Comparison of ENCODE assay signal across 21 cellular contexts in the genomic region with DNA sequence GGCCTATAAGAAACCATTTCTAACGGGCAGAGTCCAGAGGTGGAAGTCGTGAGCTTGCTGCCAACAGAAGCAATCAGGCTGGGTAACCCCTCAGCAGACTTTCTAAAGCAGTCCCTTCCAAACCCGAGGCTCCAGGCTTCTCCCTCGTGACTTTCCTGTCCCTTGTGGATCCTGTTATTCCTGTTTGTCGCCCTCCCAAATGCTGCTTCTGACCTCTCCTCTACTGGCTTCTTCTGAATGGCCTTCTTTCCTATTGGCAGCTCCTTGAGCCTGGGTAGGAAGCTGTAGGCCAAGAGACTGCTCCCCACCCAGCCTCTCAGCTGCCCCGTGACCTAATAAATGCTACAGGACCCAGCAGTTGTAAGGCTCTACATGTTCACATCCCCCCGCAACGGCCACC. TPM values are rescaled to one million over a fixed set of nuclear protein-coding genes. Genes with fewer than 3 reads are reported as not detected.
DNase-seq lines count a peak whose midpoint lies in the region; ATAC-seq and TF ChIP-seq lines count a peak whose summit lies in the region.
"Had no signal": no experiment of that assay in that cellular context is flagged by ENCODE, and none has a peak within 500 bp of the region (broad histone marks: within the 10 kb centered on the region; RNA-seq: fewer than 3 reads in every experiment).

No MANE protein-coding gene starts in this region.

- ATAC-seq in upper lobe of right lung: peak; percentile 30
- no peak for ATAC-seq in naive thymus-derived CD8-positive, alpha-beta T cell

- H3K9me3 Mint-ChIP-seq in naive thymus-derived CD8-positive, alpha-beta T cell: no peaks in the 10 kb centered on the region
- H3K9me3 Mint-ChIP-seq: nephron had no signal

- no peaks in the 10 kb centered on the region for H3K27me3 ChIP-seq in osteoblast (ENCODE audit: insufficient read depth, low read length)
- no peaks in the 10 kb centered on the region for H3K27me3 ChIP-seq in upper lobe of right lung
- H3K27me3 ChIP-seq: BLaER1 had no signal

- H3K4me3 ChIP-seq in osteoblast (ENCODE audit: insufficient read depth, low read length) (no peak overlapping the region), upper lobe of right lung (no peak overlapping the region), lower leg skin (ENCODE audit: low read depth, poor library complexity, severe bottlenecking) (no peak overlapping the region)
- H3K4me3 ChIP-seq: BLaER1, HAP-1, SK-N-MC had no signal

- H3K4me1 Mint-ChIP-seq in naive thymus-derived CD8-positive, alpha-beta T cell: peaks cover 0 to 7% (median 2%) of the 10 kb centered on the region in 4 donors

- H3K36me3 ChIP-seq in osteoblast (ENCODE audit: insufficient read depth, low read length) (peaks cover 39% of the 10 kb centered on the region), upper lobe of right lung (peaks cover 41% of the 10 kb centered on the region)
- H3K36me3 ChIP-seq: HAP-1 had no signal

- H2AFZ ChIP-seq in osteoblast (ENCODE audit: low read length): no peak overlapping the region

- WGBS in lower leg skin, 2 donors: 42 to 54% methylated on average over 8 of the region's 8 CpGs

- peak; percentile 15 for DNase-seq in DMS53 (lab: John Stamatoyannopoulos, UW)
- DNase-seq in DMS53 treated with DMSO at 0.1 percent for 48 hours (lab: John Stamatoyannopoulos, UW; ENCODE audit: unreplicated experiment): no peak
- DNase-seq in epithelial cell of prostate (ENCODE audit: low read depth, low spot score): no peak
- DNase-seq in osteoblast (ENCODE audit: insufficient read length, low spot score, missing footprints): peak; percentile 23
- no peak for DNase-seq in upper lobe of right lung
- no peak for DNase-seq in NCI-H82 treated with DMSO at 0.1 percent for 48 hours (lab: John Stamatoyannopoulos, UW; ENCODE audit: unreplicated experiment)
- no peak for DNase-seq in lower leg skin (ENCODE audit: low spot score in 2 of 2)
- DNase-seq in naive thymus-derived CD8-positive, alpha-beta T cell: no peak
- DNase-seq: 8988T; activated T-cell treated with anti-CD3 and anti-CD28 coated beads, Interleukin-2, amount 50 U/mL, for 1 hour; DMS153; effector CD8-positive, alpha-beta T cell; foreskin fibroblast; NCI-H187 treated with DMSO at 0.1 percent for 48 hours; NCI-H510A; stimulated activated CD4-positive, alpha-beta T cell treated with anti-CD3 and anti-CD28 coated beads, Interleukin-15, amount 100 ng/mL, for 24 hours had no signal

- H3K4me3 Mint-ChIP-seq in naive thymus-derived CD8-positive, alpha-beta T cell: no peak overlapping the region
- H3K4me3 Mint-ChIP-seq: activated naive CD8-positive, alpha-beta T cell; nephron had no signal

- TF ChIP-seq POLR2A in lower leg skin (IDR thresholded peaks at IDR 0.05): no peak

- H3K79me2 ChIP-seq in osteoblast (ENCODE audit: insufficient read depth, low read length): peaks cover 47% of the 10 kb centered on the region

- no peak overlapping the region for H3K4me2 ChIP-seq in osteoblast (ENCODE audit: insufficient read depth, low read length)
- H3K4me2 ChIP-seq: BLaER1 had no signal

- no peaks in the 10 kb centered on the region for H3K9me3 ChIP-seq in osteoblast (ENCODE audit: low read depth, low read length)
- no peaks in the 10 kb centered on the region for H3K9me3 ChIP-seq in upper lobe of right lung
- H3K9me3 ChIP-seq: BLaER1, HAP-1 had no signal

- H3K36me3 Mint-ChIP-seq in naive thymus-derived CD8-positive, alpha-beta T cell: peaks cover 0 to 71% (median 7%) of the 10 kb centered on the region in 3 donors

- no peak for TF ChIP-seq CTCF in osteoblast (IDR thresholded peaks at IDR 0.05; ENCODE audit: extremely low read depth, low read depth, low read length)
- no peak for TF ChIP-seq CTCF in upper lobe of right lung (IDR thresholded peaks at IDR 0.05)
- no peak for TF ChIP-seq CTCF in lower leg skin (IDR thresholded peaks at IDR 0.05)

- POLR2A ChIA-PET in naive thymus-derived CD8-positive, alpha-beta T cell (lab: Charles Lee): no interaction called here

- H4K20me1 ChIP-seq in osteoblast (ENCODE audit: insufficient read depth, low read length): no peaks in the 10 kb centered on the region
- H4K20me1 ChIP-seq: BLaER1 had no signal

- intact Hi-C loops in upper lobe of right lung (cut with DNase I) (no loop called here), lower leg skin (cut with DNase I; ENCODE audit: low total_unique reads) (no loop called here)

- no peaks in the 10 kb centered on the region for H3K27me3 Mint-ChIP-seq in naive thymus-derived CD8-positive, alpha-beta T cell
- H3K27me3 Mint-ChIP-seq: activated naive CD8-positive, alpha-beta T cell had no signal

- peak overlapping the region in 1 of 10 donors; percentile 61 for H3K27ac Mint-ChIP-seq in naive thymus-derived CD8-positive, alpha-beta T cell
- H3K27ac Mint-ChIP-seq: activated naive CD8-positive, alpha-beta T cell had no signal

- H3K4me1 ChIP-seq in osteoblast (ENCODE audit: insufficient read depth, low read length) (peaks cover 39% of the 10 kb centered on the region), upper lobe of right lung (peaks cover 50% of the 10 kb centered on the region)
- H3K4me1 ChIP-seq: HAP-1 had no signal

- peak overlapping the region; percentile 28 for H3K27ac ChIP-seq in epithelial cell of prostate
- H3K27ac ChIP-seq in osteoblast (ENCODE audit: low read depth, low read length): no peak overlapping the region
- peak overlapping the region; percentile 24 for H3K27ac ChIP-seq in upper lobe of right lung
- H3K27ac ChIP-seq: BLaER1, SK-N-MC had no signal

RNA-seq across cellular contexts. Expression of a gene that starts 35.0 kb away (rescaled TPM):
- total RNA-seq in osteoblast (16.5 and 22.4 TPM in 2 replicates), upper lobe of right lung (48.9 TPM), lower leg skin (100 to 1,000 TPM in 1 of 4 donors, 10 to 100 TPM in 3; 64.7 to 116 (median 82.0) TPM)
- 1 to 10 TPM; 5.5 to 6.2 TPM for total RNA-seq in naive thymus-derived CD8-positive, alpha-beta T cell
- 1 to 10 TPM; 2.6 to 3.3 (median 3.0) TPM for polyA plus RNA-seq in naive thymus-derived CD8-positive, alpha-beta T cell

RNA-seq across cellular contexts. Expression of a gene that starts 36.0 kb away (rescaled TPM):
- total RNA-seq in osteoblast: 29.8 and 30.0 TPM in 2 replicates
- 79.2 TPM for total RNA-seq in upper lobe of right lung
- 10 to 100 TPM; 27.9 to 67.4 (median 40.7) TPM for total RNA-seq in lower leg skin
- total RNA-seq in naive thymus-derived CD8-positive, alpha-beta T cell: 10 to 100 TPM; 25.5 to 26.8 TPM
- 10 to 100 TPM in 1 of 3 donors, 1 to 10 TPM in 2; 5.1 to 13.0 (median 5.4) TPM for polyA plus RNA-seq in naive thymus-derived CD8-positive, alpha-beta T cell

RNA-seq across cellular contexts. Expression of a gene that starts 55.2 kb away (rescaled TPM):
- total RNA-seq in osteoblast (12.3 and 17.7 TPM in 2 replicates), upper lobe of right lung (52.4 TPM), lower leg skin (10 to 100 TPM; 46.0 to 88.4 (median 64.8) TPM)
- total RNA-seq in naive thymus-derived CD8-positive, alpha-beta T cell: 100 to 1,000 TPM; 173 to 186 TPM
- polyA plus RNA-seq in naive thymus-derived CD8-positive, alpha-beta T cell: 1 to 10 TPM; 2.6 to 7.2 (median 2.6) TPM

Comparison
In these comparisons a context has a peak if more than half of its experiments do, and no peak if none do; other contexts are left out.
1. DNase-seq: peak in DMS53 (single experiment) and osteoblast (single experiment); none in DMS53 treated with DMSO at 0.1 percent for 48 hours (single experiment), epithelial cell of prostate (single experiment), upper lobe of right lung (single experiment), NCI-H82 treated with DMSO at 0.1 percent for 48 hours (single experiment), lower leg skin (0 of 2) and naive thymus-derived CD8-positive, alpha-beta T cell (0 of 10).